8 cellular contexts compared by ENCODE assay signal in genomic region chr19:14369399-14370168, GRCh38. TPM values are rescaled to one million over a fixed set of nuclear protein-coding genes. Genes with fewer than 3 reads are reported as not detected.
DNase-seq lines count a peak whose midpoint lies in the region; ATAC-seq and TF ChIP-seq lines count a peak whose summit lies in the region.

No MANE protein-coding gene starts in this region.

- no peaks in the 10 kb centered on the region for H4K20me1 ChIP-seq in fibroblast of lung (ENCODE audit: control insufficient read depth, extremely low read depth, insufficient read depth, low read length)

- H3K4me3 Mint-ChIP-seq in activated CD8-positive, alpha-beta memory T cell treated with anti-CD3 and anti-CD28 coated beads, Interleukin-2, amount 10 ng/mL, durations not matched to agents 7 days and 5 days: peak overlapping the region; percentile 73

- H3K4me1 Mint-ChIP-seq in activated CD8-positive, alpha-beta memory T cell treated with anti-CD3 and anti-CD28 coated beads, Interleukin-2, amount 10 ng/mL, durations not matched to agents 7 days and 5 days: peaks cover 76% of the 10 kb centered on the region

- no peak overlapping the region for H3K4me3 ChIP-seq in fibroblast of lung (replicated peaks in 1 of 4; ENCODE audit: control extremely low read depth in 1 of 4, insufficient read depth in 1 of 4, low read depth in 3 of 4, low read length in 4 of 4)

- H3K36me3 ChIP-seq in fibroblast of lung (ENCODE audit: control insufficient read depth, insufficient read depth, low read length): no peaks in the 10 kb centered on the region

- H3K9me3 Mint-ChIP-seq in activated CD8-positive, alpha-beta memory T cell treated with anti-CD3 and anti-CD28 coated beads, Interleukin-2, amount 10 ng/mL, durations not matched to agents 7 days and 5 days (ENCODE audit: low read depth): no peaks in the 10 kb centered on the region

- no peaks in the 10 kb centered on the region for H3K79me2 ChIP-seq in fibroblast of lung (ENCODE audit: control insufficient read depth, insufficient read depth, low read length)

- no peak overlapping the region for H3K4me2 ChIP-seq in fibroblast of lung (ENCODE audit: extremely low read depth, insufficient read depth, low read length)

- peaks cover 5% of the 10 kb centered on the region for H3K4me1 ChIP-seq in fibroblast of lung (ENCODE audit: control insufficient read depth, extremely low read depth, insufficient read depth, low read length)

- no peaks in the 10 kb centered on the region for H3K9me3 ChIP-seq in fibroblast of lung (ENCODE audit: control insufficient read depth, insufficient read depth, low read depth, low read length)

- H3K27me3 Mint-ChIP-seq in activated CD8-positive, alpha-beta memory T cell treated with anti-CD3 and anti-CD28 coated beads, Interleukin-2, amount 10 ng/mL, durations not matched to agents 7 days and 5 days: no peaks in the 10 kb centered on the region

- H3K27me3 ChIP-seq in fibroblast of lung (ENCODE audit: control insufficient read depth, insufficient read depth, low read length): no peaks in the 10 kb centered on the region

- H3K36me3 Mint-ChIP-seq in activated CD8-positive, alpha-beta memory T cell treated with anti-CD3 and anti-CD28 coated beads, Interleukin-2, amount 10 ng/mL, durations not matched to agents 7 days and 5 days: peaks cover 1% of the 10 kb centered on the region

- TF ChIP-seq CTCF in fibroblast of lung (conservative IDR thresholded peaks at IDR 0.05 in 1 of 2, IDR thresholded peaks at IDR 0.05 in 1 of 2; ENCODE audit: low read depth in 1 of 2, low read length in 2 of 2): no peak

- H2AFZ ChIP-seq in fibroblast of lung (ENCODE audit: low read length): peak overlapping the region; percentile 14

- CTCF ChIA-PET in activated CD8-positive, alpha-beta memory T cell treated with anti-CD3 and anti-CD28 coated beads, Interleukin-2, amount 10 ng/mL, durations not matched to agents 7 days and 5 days (lab: Charles Lee): interaction anchor here (1.3 to 6.1 kb wide), 4 partner anchors 8 to 233 kb away, joined by 8 to 65 read pairs (median 10); partner anchors contain the start of genes ADGRE5 and ASF1B

- ATAC-seq in HG03354 (IDR thresholded peaks at IDR 0.05; ENCODE audit: poor library complexity, severe bottlenecking, unreplicated experiment) (peak; percentile 47), GM21526 (IDR thresholded peaks at IDR 0.05; ENCODE audit: low FRiP score, unreplicated experiment) (no peak), left lobe of liver (no peak)
- ATAC-seq in activated CD8-positive, alpha-beta memory T cell treated with anti-CD3 and anti-CD28 coated beads, Interleukin-2, amount 10 ng/mL, durations not matched to agents 7 days and 5 days: peak; percentile 57

- DNase-seq in activated CD8-positive, alpha-beta memory T cell treated with anti-CD3 and anti-CD28 coated beads, Interleukin-2, amount 10 ng/mL, durations not matched to agents 7 days and 5 days: peak; percentile 93
- DNase-seq in fibroblast of lung (ENCODE audit: low read depth in 2 of 2) (peak; percentile 41 to 76), left lobe of liver (ENCODE audit: low spot score) (no peak), retina (no peak), NCI-H2171 treated with DMSO at 0.1 percent for 48 hours (lab: John Stamatoyannopoulos, UW) (no peak)
- peak; percentile 91 for DNase-seq in stimulated activated CD4-positive, alpha-beta T cell treated with anti-CD3 and anti-CD28 coated beads, Interleukin-4, amount 100 ng/mL, for 24 hours

- peak overlapping the region; percentile 89 for H3K27ac Mint-ChIP-seq in activated CD8-positive, alpha-beta memory T cell treated with anti-CD3 and anti-CD28 coated beads, Interleukin-2, amount 10 ng/mL, durations not matched to agents 7 days and 5 days

- H3K27ac ChIP-seq in fibroblast of lung (ENCODE audit: insufficient read depth, low read length): no peak overlapping the region

- H3K9ac ChIP-seq in fibroblast of lung (ENCODE audit: insufficient read depth, low read length): no peak overlapping the region

RNA-seq across cellular contexts. Expression of gene ADGRE5, which starts 11.7 kb away (rescaled TPM):
- 100 to 1,000 TPM; 276 to 311 TPM for total RNA-seq in activated CD8-positive, alpha-beta memory T cell treated with anti-CD3 and anti-CD28 coated beads, Interleukin-2, amount 10 ng/mL, durations not matched to agents 7 days and 5 days
- 17.2 and 40.6 TPM in 2 replicates for total RNA-seq in fibroblast of lung
- polyA plus RNA-seq in fibroblast of lung: 32.9 and 46.3 TPM in 2 replicates
- polyA plus RNA-seq in fibroblast of lung (2012): 72.6 and 94.0 TPM in 2 replicates
- polyA minus RNA-seq in fibroblast of lung (ENCODE audit: low replicate concordance): 117 and 134 TPM in 2 replicates
- total RNA-seq in left lobe of liver: 11.7 TPM

RNA-seq across cellular contexts. Expression of gene DDX39A, which starts 49.6 kb away (rescaled TPM):
- 100 to 1,000 TPM; 273 to 311 TPM for total RNA-seq in activated CD8-positive, alpha-beta memory T cell treated with anti-CD3 and anti-CD28 coated beads, Interleukin-2, amount 10 ng/mL, durations not matched to agents 7 days and 5 days
- 28.5 and 36.5 TPM in 2 replicates for total RNA-seq in fibroblast of lung
- polyA plus RNA-seq in fibroblast of lung: 35.9 and 80.5 TPM in 2 replicates
- polyA plus RNA-seq in fibroblast of lung (2012): 43.1 and 109 TPM in 2 replicates
- 46.7 and 131 TPM in 2 replicates for polyA minus RNA-seq in fibroblast of lung (ENCODE audit: low replicate concordance)
- 18.0 TPM for total RNA-seq in left lobe of liver

Comparison
In these comparisons a context has a peak if more than half of its experiments do, and no peak if none do; other contexts are left out.
1. ATAC-seq: peak in HG03354 (single experiment) and activated CD8-positive, alpha-beta memory T cell treated with anti-CD3 and anti-CD28 coated beads, Interleukin-2, amount 10 ng/mL, durations not matched to agents 7 days and 5 days (single experiment); none in GM21526 (single experiment) and left lobe of liver (single experiment).
2. DNase-seq: peak in activated CD8-positive, alpha-beta memory T cell treated with anti-CD3 and anti-CD28 coated beads, Interleukin-2, amount 10 ng/mL, durations not matched to agents 7 days and 5 days (single experiment), fibroblast of lung (2 of 2) and stimulated activated CD4-positive, alpha-beta T cell treated with anti-CD3 and anti-CD28 coated beads, Interleukin-4, amount 100 ng/mL, for 24 hours (single experiment); none in left lobe of liver (single experiment), retina (single experiment) and NCI-H2171 treated with DMSO at 0.1 percent for 48 hours (single experiment).